1 cellular context compared by ENCODE assay signal in the genomic region with DNA sequence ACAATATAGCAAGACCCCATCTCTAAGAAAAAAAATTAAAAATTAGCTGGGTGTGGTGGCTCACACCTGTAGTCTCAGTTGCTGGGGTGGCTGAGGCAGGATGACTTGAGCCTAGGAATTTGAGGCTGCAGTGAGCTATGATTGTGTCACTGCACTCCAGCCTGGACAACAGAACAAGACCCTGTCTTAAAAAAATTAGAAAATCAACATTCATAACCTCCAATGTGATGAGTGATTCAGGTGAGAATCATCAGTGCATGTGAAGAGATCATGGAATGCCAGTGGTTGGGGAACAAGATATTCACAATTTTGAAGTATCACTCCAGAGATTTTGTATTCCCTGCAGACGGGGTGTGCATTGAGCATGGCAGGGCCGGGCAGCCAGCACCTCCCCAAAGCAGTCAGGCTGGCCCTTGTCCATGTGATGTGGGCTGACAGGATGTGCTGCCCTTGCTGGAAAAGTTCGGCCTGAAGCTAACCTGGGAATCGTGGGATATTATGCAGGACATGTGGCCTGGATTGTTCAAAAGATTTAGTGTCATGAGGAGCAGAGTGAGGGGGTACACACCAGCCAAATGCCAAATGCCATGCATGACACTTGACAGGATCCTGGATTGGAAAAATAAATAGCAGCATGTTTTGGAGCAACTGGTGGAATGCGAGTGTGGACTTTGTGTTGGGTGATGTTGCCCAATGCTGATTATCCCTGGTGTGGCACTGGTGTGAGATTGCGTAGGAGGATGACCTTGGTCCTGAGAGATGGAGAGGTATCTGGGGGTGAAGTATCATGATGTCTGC.
TF ChIP-seq lines count a peak whose summit lies in the region.

No MANE protein-coding gene starts in this region.

TF ChIP-seq in HepG2, 621 proteins besides CTCF, POLR2A, EP300 and RAD21 (continued from another document and continues in another):
- TF ChIP-seq ELF4 (CRISPR knock-in tag; IDR thresholded peaks at IDR 0.05; ENCODE audit: borderline replicate concordance) (no peak), EED (CRISPR knock-in tag; IDR thresholded peaks at IDR 0.05) (no peak; the same call in 1 of the 2 replicates), PHB2 (IDR thresholded peaks at IDR 0.05; ENCODE audit: partially characterized antibody) (no peak), ZNF766 (CRISPR knock-in tag; IDR thresholded peaks at IDR 0.05; ENCODE audit: borderline replicate concordance) (no peak), GLMP (CRISPR knock-in tag; IDR thresholded peaks at IDR 0.05; ENCODE audit: borderline replicate concordance) (no peak), TARDBP (CRISPR knock-in tag; IDR thresholded peaks at IDR 0.05) (peak; percentile 85; the same call in 1 of the 2 replicates), MBNL3 (CRISPR knock-in tag; conservative IDR thresholded peaks at IDR 0.05) (no peak), RXRB (CRISPR knock-in tag; IDR thresholded peaks at IDR 0.05; ENCODE audit: borderline replicate concordance) (peak; percentile 96), ZZZ3 (CRISPR knock-in tag; IDR thresholded peaks at IDR 0.05; ENCODE audit: borderline replicate concordance) (no peak), GLI4 (CRISPR knock-in tag; IDR thresholded peaks at IDR 0.05; ENCODE audit: borderline replicate concordance) (no peak), GPN1 (CRISPR knock-in tag; IDR thresholded peaks at IDR 0.05; ENCODE audit: borderline replicate concordance) (no peak), ZNF563 (CRISPR knock-in tag; IDR thresholded peaks at IDR 0.05) (peak; percentile 81; the same call in 1 of the 2 replicates), ZNF446 (CRISPR knock-in tag; IDR thresholded peaks at IDR 0.05) (peak; percentile 64; the same call in 1 of the 2 replicates), MLXIP (CRISPR knock-in tag; IDR thresholded peaks at IDR 0.05; ENCODE audit: borderline replicate concordance) (no peak), REPIN1 (CRISPR knock-in tag; IDR thresholded peaks at IDR 0.05; ENCODE audit: borderline replicate concordance, low read depth) (no peak), ZKSCAN8 (CRISPR knock-in tag; IDR thresholded peaks at IDR 0.05; ENCODE audit: borderline replicate concordance) (peak; percentile 96), ARNT2 (CRISPR knock-in tag; IDR thresholded peaks at IDR 0.05; ENCODE audit: low read depth) (peak; percentile 65), GTF2F1 (IDR thresholded peaks at IDR 0.05; ENCODE audit: low read length) (no peak), BHLHE40 (IDR thresholded peaks at IDR 0.05; ENCODE audit: low read length) (0 out of 2 replicates have a peak, but pooled peaks have one; percentile 48), MED1 (CRISPR knock-in tag; IDR thresholded peaks at IDR 0.05) (peak; percentile 99), JUNB (CRISPR knock-in tag; IDR thresholded peaks at IDR 0.05; ENCODE audit: borderline replicate concordance) (peak; percentile 84; the same call in 1 of the 2 replicates), KMT2B (CRISPR knock-in tag; IDR thresholded peaks at IDR 0.05) (no peak), HBP1 (CRISPR knock-in tag; IDR thresholded peaks at IDR 0.05; ENCODE audit: low read depth) (peak; percentile 73; the same call in 1 of the 2 replicates), SP140L (CRISPR knock-in tag; IDR thresholded peaks at IDR 0.05; ENCODE audit: borderline replicate concordance) (no peak), ZNF616 (CRISPR knock-in tag; IDR thresholded peaks at IDR 0.05; ENCODE audit: low read depth) (no peak), MED8 (CRISPR knock-in tag; IDR thresholded peaks at IDR 0.05; ENCODE audit: insufficient replicate concordance) (no peak), TCF7 (IDR thresholded peaks at IDR 0.05; ENCODE audit: low read depth) (peak; percentile 36; the same call in 1 of the 2 replicates), ZNF124 (CRISPR knock-in tag; IDR thresholded peaks at IDR 0.05) (peak; percentile 85), ZEB1 (IDR thresholded peaks at IDR 0.05; ENCODE audit: insufficient replicate concordance, low read depth) (peak; percentile 85), ZNF101 (CRISPR knock-in tag; IDR thresholded peaks at IDR 0.05; ENCODE audit: borderline replicate concordance, low read depth) (no peak), JARID2 (CRISPR knock-in tag; IDR thresholded peaks at IDR 0.05; ENCODE audit: insufficient replicate concordance) (no peak), SAFB2 (CRISPR knock-in tag; IDR thresholded peaks at IDR 0.05; ENCODE audit: borderline replicate concordance, low read depth) (no peak), MTA3 (CRISPR knock-in tag; IDR thresholded peaks at IDR 0.05) (no peak), THRA (CRISPR knock-in tag; IDR thresholded peaks at IDR 0.05; ENCODE audit: borderline replicate concordance) (peak; percentile 91), ZNF770 (CRISPR knock-in tag; IDR thresholded peaks at IDR 0.05) (peak; percentile 24; the same call in 1 of the 2 replicates), ZNF335 (CRISPR knock-in tag; IDR thresholded peaks at IDR 0.05) (peak; percentile 93)
- TF ChIP-seq, protein P1, sequence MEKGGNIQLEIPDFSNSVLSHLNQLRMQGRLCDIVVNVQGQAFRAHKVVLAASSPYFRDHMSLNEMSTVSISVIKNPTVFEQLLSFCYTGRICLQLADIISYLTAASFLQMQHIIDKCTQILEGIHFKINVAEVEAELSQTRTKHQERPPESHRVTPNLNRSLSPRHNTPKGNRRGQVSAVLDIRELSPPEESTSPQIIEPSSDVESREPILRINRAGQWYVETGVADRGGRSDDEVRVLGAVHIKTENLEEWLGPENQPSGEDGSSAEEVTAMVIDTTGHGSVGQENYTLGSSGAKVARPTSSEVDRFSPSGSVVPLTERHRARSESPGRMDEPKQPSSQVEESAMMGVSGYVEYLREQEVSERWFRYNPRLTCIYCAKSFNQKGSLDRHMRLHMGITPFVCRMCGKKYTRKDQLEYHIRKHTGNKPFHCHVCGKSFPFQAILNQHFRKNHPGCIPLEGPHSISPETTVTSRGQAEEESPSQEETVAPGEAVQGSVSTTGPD (CRISPR knock-in tag; IDR thresholded peaks at IDR 0.05) = peak; percentile 96
- TF ChIP-seq, protein P2, sequence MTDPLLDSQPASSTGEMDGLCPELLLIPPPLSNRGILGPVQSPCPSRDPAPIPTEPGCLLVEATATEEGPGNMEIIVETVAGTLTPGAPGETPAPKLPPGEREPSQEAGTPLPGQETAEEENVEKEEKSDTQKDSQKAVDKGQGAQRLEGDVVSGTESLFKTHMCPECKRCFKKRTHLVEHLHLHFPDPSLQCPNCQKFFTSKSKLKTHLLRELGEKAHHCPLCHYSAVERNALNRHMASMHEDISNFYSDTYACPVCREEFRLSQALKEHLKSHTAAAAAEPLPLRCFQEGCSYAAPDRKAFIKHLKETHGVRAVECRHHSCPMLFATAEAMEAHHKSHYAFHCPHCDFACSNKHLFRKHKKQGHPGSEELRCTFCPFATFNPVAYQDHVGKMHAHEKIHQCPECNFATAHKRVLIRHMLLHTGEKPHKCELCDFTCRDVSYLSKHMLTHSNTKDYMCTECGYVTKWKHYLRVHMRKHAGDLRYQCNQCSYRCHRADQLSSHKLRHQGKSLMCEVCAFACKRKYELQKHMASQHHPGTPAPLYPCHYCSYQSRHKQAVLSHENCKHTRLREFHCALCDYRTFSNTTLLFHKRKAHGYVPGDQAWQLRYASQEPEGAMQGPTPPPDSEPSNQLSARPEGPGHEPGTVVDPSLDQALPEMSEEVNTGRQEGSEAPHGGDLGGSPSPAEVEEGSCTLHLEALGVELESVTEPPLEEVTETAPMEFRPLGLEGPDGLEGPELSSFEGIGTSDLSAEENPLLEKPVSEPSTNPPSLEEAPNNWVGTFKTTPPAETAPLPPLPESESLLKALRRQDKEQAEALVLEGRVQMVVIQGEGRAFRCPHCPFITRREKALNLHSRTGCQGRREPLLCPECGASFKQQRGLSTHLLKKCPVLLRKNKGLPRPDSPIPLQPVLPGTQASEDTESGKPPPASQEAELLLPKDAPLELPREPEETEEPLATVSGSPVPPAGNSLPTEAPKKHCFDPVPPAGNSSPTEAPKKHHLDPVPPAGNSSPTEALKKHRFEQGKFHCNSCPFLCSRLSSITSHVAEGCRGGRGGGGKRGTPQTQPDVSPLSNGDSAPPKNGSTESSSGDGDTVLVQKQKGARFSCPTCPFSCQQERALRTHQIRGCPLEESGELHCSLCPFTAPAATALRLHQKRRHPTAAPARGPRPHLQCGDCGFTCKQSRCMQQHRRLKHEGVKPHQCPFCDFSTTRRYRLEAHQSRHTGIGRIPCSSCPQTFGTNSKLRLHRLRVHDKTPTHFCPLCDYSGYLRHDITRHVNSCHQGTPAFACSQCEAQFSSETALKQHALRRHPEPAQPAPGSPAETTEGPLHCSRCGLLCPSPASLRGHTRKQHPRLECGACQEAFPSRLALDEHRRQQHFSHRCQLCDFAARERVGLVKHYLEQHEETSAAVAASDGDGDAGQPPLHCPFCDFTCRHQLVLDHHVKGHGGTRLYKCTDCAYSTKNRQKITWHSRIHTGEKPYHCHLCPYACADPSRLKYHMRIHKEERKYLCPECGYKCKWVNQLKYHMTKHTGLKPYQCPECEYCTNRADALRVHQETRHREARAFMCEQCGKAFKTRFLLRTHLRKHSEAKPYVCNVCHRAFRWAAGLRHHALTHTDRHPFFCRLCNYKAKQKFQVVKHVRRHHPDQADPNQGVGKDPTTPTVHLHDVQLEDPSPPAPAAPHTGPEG (CRISPR knock-in tag; IDR thresholded peaks at IDR 0.05) = 0 out of 2 replicates have a peak, but pooled peaks have one; percentile 36
